ENCODE assay signal across 17 cellular contexts in the genomic region with DNA sequence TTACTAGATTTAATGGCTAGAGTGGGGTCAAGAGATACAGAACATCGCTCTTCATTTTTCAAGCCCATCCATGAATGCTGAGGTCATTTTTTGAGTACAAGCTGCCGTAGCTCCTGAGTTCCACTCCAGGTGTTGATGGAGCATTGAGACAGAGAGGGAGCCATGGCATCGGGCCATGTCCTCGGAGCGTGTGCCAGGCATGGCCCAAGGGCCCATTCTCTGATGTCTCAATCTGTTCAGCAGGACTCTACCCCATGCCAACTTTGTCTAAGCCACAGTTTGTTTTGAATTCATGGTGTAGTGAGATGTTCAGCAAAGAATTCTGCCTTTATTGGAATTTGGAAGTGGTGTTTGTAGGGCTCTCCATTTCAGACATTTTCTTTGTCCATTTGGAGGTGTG.
DNase-seq lines count a peak whose midpoint lies in the region; ATAC-seq and TF ChIP-seq lines count a peak whose summit lies in the region.
"Had no signal": no experiment of that assay in that cellular context is flagged by ENCODE, and none has a peak within 500 bp of the region (broad histone marks: within the 10 kb centered on the region; RNA-seq: fewer than 3 reads in every experiment).

No MANE protein-coding gene starts in this region.

- H2AFZ ChIP-seq in trophoblast cell (ENCODE audit: insufficient read depth, low read length, poor library complexity), result no peak overlapping the region

- no peak overlapping the region for H2AK5ac ChIP-seq in trophoblast cell (ENCODE audit: low read length)

- no peak overlapping the region for H3K23ac ChIP-seq in trophoblast cell (ENCODE audit: low read length)

- no peaks in the 10 kb centered on the region for H3K79me2 ChIP-seq in trophoblast cell (ENCODE audit: control insufficient read depth, insufficient read depth, low read length, poor library complexity)

- intact Hi-C loops in heart left ventricle (cut with DNase I), result loop anchor here in 1 of 10 donors (10.0 kb wide), 1 partner anchor 106 kb away; no protein-coding TSS in a partner anchor

- no peak overlapping the region for H3K9ac ChIP-seq in trophoblast cell (ENCODE audit: low read length)

- no peak for TF ChIP-seq POLR2A in heart left ventricle (IDR thresholded peaks at IDR 0.05)

- H3K27ac ChIP-seq in heart left ventricle (no peak overlapping the region), trophoblast cell (ENCODE audit: low read depth, low read length) (no peak overlapping the region)
- H3K27ac ChIP-seq: A549, SJCRH30 had no signal

- H4K12ac ChIP-seq in trophoblast cell (ENCODE audit: low read depth, low read length), result no peak overlapping the region

- H3K9me3 ChIP-seq in heart left ventricle, result no peaks in the 10 kb centered on the region
- H3K9me3 ChIP-seq in trophoblast cell (ENCODE audit: insufficient read depth, low read depth, low read length), result no peaks in the 10 kb centered on the region
- H3K9me3 ChIP-seq: A549, SJCRH30 had no signal

- no peak overlapping the region for H3K18ac ChIP-seq in trophoblast cell (ENCODE audit: low read length)

- no peak overlapping the region for H3K4ac ChIP-seq in trophoblast cell (ENCODE audit: low read depth, low read length)

- H3K27me3 ChIP-seq in heart left ventricle (no peaks in the 10 kb centered on the region), trophoblast cell (ENCODE audit: insufficient read depth, low read length) (no peaks in the 10 kb centered on the region)
- H3K27me3 ChIP-seq: SJCRH30 had no signal

- TF ChIP-seq CTCF in heart left ventricle (IDR thresholded peaks at IDR 0.05), result no peak

- H2BK5ac ChIP-seq in trophoblast cell (ENCODE audit: low read depth, low read length, poor library complexity), result no peak overlapping the region

- peak; percentile 43 for DNase-seq in DMS79 (lab: John Stamatoyannopoulos, UW)
- DNase-seq in NCI-H2029 treated with DMSO at 0.1 percent for 48 hours (lab: John Stamatoyannopoulos, UW), result peak; percentile 34
- peak in 3 of 5 donors; percentile 31 to 66 (median 45) for DNase-seq in heart left ventricle
- no peak for DNase-seq in trophoblast cell
- no peak for DNase-seq in Ammon's horn (ENCODE audit: low spot score)
- DNase-seq in activated CD4-positive, alpha-beta T cell treated with anti-CD3 and anti-CD28 coated beads, Interleukin-2, amount 50 U/mL, for 48 hours, result no peak
- DNase-seq in NCI-H2196 (lab: John Stamatoyannopoulos, UW; ENCODE audit: unreplicated experiment), result no peak
- no peak for DNase-seq in activated gamma-delta T cell (lab: John Stamatoyannopoulos, UW)
- DNase-seq: GOT3, HFFc6, KG1, NCI-H1105, NCI-H187, NCI-H2171, NCI-H510A, SJCRH30 had no signal

- H3K14ac ChIP-seq in trophoblast cell (ENCODE audit: low read length), result no peak overlapping the region

- no peak overlapping the region for H2BK12ac ChIP-seq in trophoblast cell (ENCODE audit: low read length)

- H3K4me2 ChIP-seq in trophoblast cell (ENCODE audit: low read length), result no peak overlapping the region
- H3K4me2 ChIP-seq: A549 had no signal

- H3K36me3 ChIP-seq in heart left ventricle, result peaks cover 0 to 12% (median 0%) of the 10 kb centered on the region in 9 donors
- H3K36me3 ChIP-seq in trophoblast cell (ENCODE audit: control insufficient read depth in 1 of 2, insufficient read depth in 2 of 2, low read length in 2 of 2), result no peaks in the 10 kb centered on the region
- H3K36me3 ChIP-seq: SJCRH30 had no signal

- WGBS in heart left ventricle, 4 donors, result 50 to 78% (median 65%) methylated on average over 5 of the region's 5 CpGs
- no CpG with 5 or more reads among the region's 5 CpGs for WGBS in trophoblast cell (ENCODE audit: extremely low coverage, insufficient coverage, insufficient read length)

- H3K79me1 ChIP-seq in trophoblast cell (ENCODE audit: low read length), result no peaks in the 10 kb centered on the region

- H3K4me3 ChIP-seq in heart left ventricle, result no peak overlapping the region
- H3K4me3 ChIP-seq in trophoblast cell (ENCODE audit: low read depth, low read length), result peak overlapping the region; percentile 50
- H3K4me3 ChIP-seq: A549, SJCRH30 had no signal

- H3K4me1 ChIP-seq in heart left ventricle (peaks cover 0 to 13% (median 3%) of the 10 kb centered on the region in 12 donors), trophoblast cell (ENCODE audit: control insufficient read depth in 1 of 2, insufficient read depth in 2 of 2, low read length in 2 of 2) (no peaks in the 10 kb centered on the region)
- H3K4me1 ChIP-seq: A549, SJCRH30 had no signal

- peak in 2 of 4 donors; percentile 64 to 66 for ATAC-seq in heart left ventricle
- ATAC-seq: A549 had no signal

- no peak overlapping the region for H4K91ac ChIP-seq in trophoblast cell (ENCODE audit: low read depth, low read length)

- H2BK120ac ChIP-seq in trophoblast cell (ENCODE audit: insufficient read depth, low read length, poor library complexity), result no peak overlapping the region

- H4K8ac ChIP-seq in trophoblast cell (ENCODE audit: low read depth, low read length), result no peak overlapping the region

Comparison
In these comparisons a context has a peak if more than half of its experiments do, and no peak if none do; other contexts are left out.
1. DNase-seq: peak in DMS79 (single experiment), NCI-H2029 treated with DMSO at 0.1 percent for 48 hours (single experiment) and heart left ventricle (3 of 5); none in trophoblast cell (0 of 2), Ammon's horn (single experiment), activated CD4-positive, alpha-beta T cell treated with anti-CD3 and anti-CD28 coated beads, Interleukin-2, amount 50 U/mL, for 48 hours (0 of 2), NCI-H2196 (single experiment) and activated gamma-delta T cell (single experiment).